ENCODE assay signal across 9 cellular contexts in the genomic region with DNA sequence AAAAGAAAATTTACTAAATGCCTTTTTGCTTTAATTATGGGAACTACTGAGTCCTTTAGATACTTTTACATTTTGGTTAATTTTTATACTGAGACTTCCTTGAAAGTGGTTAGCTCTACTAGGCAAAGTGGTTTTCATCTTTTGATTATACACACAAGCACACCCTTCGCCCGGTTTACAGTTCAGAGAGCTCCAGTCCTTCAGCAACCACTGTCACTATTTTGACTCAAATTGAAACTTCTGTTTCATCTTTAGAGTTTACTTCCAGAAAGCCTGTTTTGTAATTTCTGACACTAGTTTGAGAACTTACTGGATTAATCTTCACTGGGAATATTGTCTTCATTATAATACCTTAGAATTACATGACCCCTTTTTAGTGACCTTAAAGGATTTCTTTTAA.
DNase-seq lines count a peak whose midpoint lies in the region; ATAC-seq lines count a peak whose summit lies in the region.
"Had no signal": no experiment of that assay in that cellular context is flagged by ENCODE, and none has a peak within 500 bp of the region (broad histone marks: within the 10 kb centered on the region; RNA-seq: fewer than 3 reads in every experiment).

No MANE protein-coding gene starts in this region.

- H3K36me3 Mint-ChIP-seq in effector memory CD8-positive, alpha-beta T cell (ENCODE audit: insufficient read depth) = peaks cover 11% of the 10 kb centered on the region

- ATAC-seq in GM18508 (IDR thresholded peaks at IDR 0.05; ENCODE audit: insufficient read depth, unreplicated experiment) (peak; percentile 78), GM21423 (IDR thresholded peaks at IDR 0.05; ENCODE audit: unreplicated experiment) (peak; percentile 92), HG03432 (IDR thresholded peaks at IDR 0.05; ENCODE audit: unreplicated experiment) (peak; percentile 91)
- peak; percentile 66 for ATAC-seq in effector memory CD8-positive, alpha-beta T cell (replicated peaks)

- H3K27ac Mint-ChIP-seq in effector memory CD8-positive, alpha-beta T cell = peak overlapping the region; percentile 89 to 95

- peak overlapping the region; percentile 53 to 71 for H3K4me3 Mint-ChIP-seq in effector memory CD8-positive, alpha-beta T cell

- no peak for DNase-seq in effector memory CD8-positive, alpha-beta T cell
- DNase-seq in pons (ENCODE audit: low spot score) (no peak), AG08396 (ENCODE audit: low spot score) (no peak), NCI-H446 (lab: John Stamatoyannopoulos, UW) (no peak)
- DNase-seq in activated CD4-positive, CD25-positive, alpha-beta regulatory T cell (lab: John Stamatoyannopoulos, UW) = no peak
- DNase-seq: NCI-H2029 treated with DMSO at 0.1 percent for 48 hours had no signal

- no peaks in the 10 kb centered on the region for H3K27me3 Mint-ChIP-seq in effector memory CD8-positive, alpha-beta T cell

- no peaks in the 10 kb centered on the region for H3K9me3 Mint-ChIP-seq in effector memory CD8-positive, alpha-beta T cell

- peaks cover 18 to 25% of the 10 kb centered on the region in 2 donors for H3K4me1 Mint-ChIP-seq in effector memory CD8-positive, alpha-beta T cell (ENCODE audit: low read depth in 2 of 2)
